In the genomic region with DNA sequence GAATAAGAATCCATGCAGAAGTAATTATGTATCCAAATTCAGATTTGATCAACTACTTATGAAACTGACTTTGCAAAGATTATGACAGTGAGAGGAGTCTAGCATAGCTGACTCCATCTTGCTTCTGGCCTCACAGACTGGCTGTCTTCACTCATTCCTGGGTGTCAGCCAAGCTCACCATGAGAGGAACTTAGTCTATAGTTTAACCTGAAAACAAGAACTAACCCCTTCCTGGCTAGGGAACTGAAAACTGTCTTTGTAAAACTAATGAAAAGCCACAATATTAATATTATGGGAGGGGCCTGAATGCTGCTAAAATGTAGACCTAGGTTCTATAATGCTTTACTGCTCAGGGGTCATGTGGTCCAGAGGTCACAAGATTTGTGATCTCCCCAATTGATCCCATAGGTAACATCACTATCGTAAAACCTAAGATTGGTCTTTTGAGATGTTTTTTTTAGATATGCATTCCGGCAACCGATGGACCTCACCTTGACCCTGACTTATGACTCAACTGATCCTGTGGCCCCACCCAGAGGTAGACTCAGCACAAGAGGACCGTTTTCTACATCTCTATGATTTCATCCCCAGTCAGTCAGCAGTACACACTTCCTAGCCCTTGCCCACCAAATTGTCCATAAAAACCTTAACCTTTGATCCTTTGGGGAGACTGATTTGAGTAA, we compare ENCODE assay signal across 10 cellular contexts.
DNase-seq lines count a peak whose midpoint lies in the region; ATAC-seq and TF ChIP-seq lines count a peak whose summit lies in the region.
"Had no signal": no experiment of that assay in that cellular context is flagged by ENCODE, and none has a peak within 500 bp of the region (broad histone marks: within the 10 kb centered on the region; RNA-seq: fewer than 3 reads in every experiment).

No MANE protein-coding gene starts in this region.

- H3K36me3 Mint-ChIP-seq in nephron progenitor cell (ENCODE audit: low read depth): peaks cover 6% of the 10 kb centered on the region
- H3K36me3 Mint-ChIP-seq in stimulated activated effector memory CD8-positive, alpha-beta T cell treated with anti-CD3 and anti-CD28 coated beads, Interleukin-12 subunit alpha, Interleukin-12 subunit beta, amount 100 ng/mL, for 72 hours: no peaks in the 10 kb centered on the region

- intact Hi-C loops in head of caudate nucleus (cut with DNase I): no loop called here

- H3K4me3 Mint-ChIP-seq in nephron progenitor cell: no peak overlapping the region
- H3K4me3 Mint-ChIP-seq in stimulated activated effector memory CD8-positive, alpha-beta T cell treated with anti-CD3 and anti-CD28 coated beads, Interleukin-12 subunit alpha, Interleukin-12 subunit beta, amount 100 ng/mL, for 72 hours: no peak overlapping the region
- H3K4me3 Mint-ChIP-seq: central memory CD8-positive, alpha-beta T cell had no signal

- no peak overlapping the region for H3K27ac Mint-ChIP-seq in nephron progenitor cell
- H3K27ac Mint-ChIP-seq in stimulated activated effector memory CD8-positive, alpha-beta T cell treated with anti-CD3 and anti-CD28 coated beads, Interleukin-12 subunit alpha, Interleukin-12 subunit beta, amount 100 ng/mL, for 72 hours: no peak overlapping the region

- H3K4me3 ChIP-seq in GM12865 (ENCODE audit: low read depth, low read length): no peak overlapping the region
- no peak overlapping the region for H3K4me3 ChIP-seq in choroid plexus epithelial cell (ENCODE audit: low read depth, low read length)

- no peak for TF ChIP-seq CTCF in GM12865 (IDR thresholded peaks at IDR 0.05; ENCODE audit: insufficient read depth, low read depth, low read length, missing control alignments)
- no peak for TF ChIP-seq CTCF in GM20000 (IDR thresholded peaks at IDR 0.05; ENCODE audit: extremely low read depth, missing control alignments)
- no peak for TF ChIP-seq CTCF in choroid plexus epithelial cell (conservative IDR thresholded peaks at IDR 0.05; ENCODE audit: low read depth, low read length)
- no peak for TF ChIP-seq CTCF in nephron progenitor cell (IDR thresholded peaks at IDR 0.05)

- H3K27me3 Mint-ChIP-seq in nephron progenitor cell (ENCODE audit: low read depth, poor library complexity): no peaks in the 10 kb centered on the region
- H3K27me3 Mint-ChIP-seq: central memory CD8-positive, alpha-beta T cell had no signal

- ATAC-seq in HG03175 (IDR thresholded peaks at IDR 0.05; ENCODE audit: unreplicated experiment): peak; percentile 83
- no peak for ATAC-seq in stimulated activated effector memory CD8-positive, alpha-beta T cell treated with anti-CD3 and anti-CD28 coated beads, Interleukin-12 subunit alpha, Interleukin-12 subunit beta, amount 100 ng/mL, for 72 hours

- DNase-seq in GM12865 (ENCODE audit: low read depth): peak; percentile 44
- DNase-seq in GM20000 (ENCODE audit: low spot score): peak; percentile 7
- peak; percentile 44 for DNase-seq in choroid plexus epithelial cell (ENCODE audit: low read depth)
- no peak for DNase-seq in nephron progenitor cell
- no peak for DNase-seq in D341Med (ENCODE audit: low spot score)
- DNase-seq in head of caudate nucleus: no peak
- DNase-seq in stimulated activated effector memory CD8-positive, alpha-beta T cell treated with anti-CD3 and anti-CD28 coated beads, Interleukin-12 subunit alpha, Interleukin-12 subunit beta, amount 100 ng/mL, for 72 hours (ENCODE audit: low spot score in 2 of 2): no peak
- DNase-seq: COR-L47 had no signal

- no peaks in the 10 kb centered on the region for H3K9me3 Mint-ChIP-seq in nephron progenitor cell
- no peaks in the 10 kb centered on the region for H3K9me3 Mint-ChIP-seq in stimulated activated effector memory CD8-positive, alpha-beta T cell treated with anti-CD3 and anti-CD28 coated beads, Interleukin-12 subunit alpha, Interleukin-12 subunit beta, amount 100 ng/mL, for 72 hours
- H3K9me3 Mint-ChIP-seq: central memory CD8-positive, alpha-beta T cell had no signal

- peaks cover 23% of the 10 kb centered on the region for H3K4me1 Mint-ChIP-seq in nephron progenitor cell
- H3K4me1 Mint-ChIP-seq in stimulated activated effector memory CD8-positive, alpha-beta T cell treated with anti-CD3 and anti-CD28 coated beads, Interleukin-12 subunit alpha, Interleukin-12 subunit beta, amount 100 ng/mL, for 72 hours: peaks cover 10% of the 10 kb centered on the region
- H3K4me1 Mint-ChIP-seq: central memory CD8-positive, alpha-beta T cell had no signal

Comparison
In these comparisons a context has a peak if more than half of its experiments do, and no peak if none do; other contexts are left out.
1. DNase-seq: peak in GM12865 (single experiment), GM20000 (single experiment) and choroid plexus epithelial cell (single experiment); none in nephron progenitor cell (single experiment), D341Med (single experiment), head of caudate nucleus (0 of 42) and stimulated activated effector memory CD8-positive, alpha-beta T cell treated with anti-CD3 and anti-CD28 coated beads, Interleukin-12 subunit alpha, Interleukin-12 subunit beta, amount 100 ng/mL, for 72 hours (0 of 2).